1 cellular context compared by ENCODE assay signal in the genomic region with DNA sequence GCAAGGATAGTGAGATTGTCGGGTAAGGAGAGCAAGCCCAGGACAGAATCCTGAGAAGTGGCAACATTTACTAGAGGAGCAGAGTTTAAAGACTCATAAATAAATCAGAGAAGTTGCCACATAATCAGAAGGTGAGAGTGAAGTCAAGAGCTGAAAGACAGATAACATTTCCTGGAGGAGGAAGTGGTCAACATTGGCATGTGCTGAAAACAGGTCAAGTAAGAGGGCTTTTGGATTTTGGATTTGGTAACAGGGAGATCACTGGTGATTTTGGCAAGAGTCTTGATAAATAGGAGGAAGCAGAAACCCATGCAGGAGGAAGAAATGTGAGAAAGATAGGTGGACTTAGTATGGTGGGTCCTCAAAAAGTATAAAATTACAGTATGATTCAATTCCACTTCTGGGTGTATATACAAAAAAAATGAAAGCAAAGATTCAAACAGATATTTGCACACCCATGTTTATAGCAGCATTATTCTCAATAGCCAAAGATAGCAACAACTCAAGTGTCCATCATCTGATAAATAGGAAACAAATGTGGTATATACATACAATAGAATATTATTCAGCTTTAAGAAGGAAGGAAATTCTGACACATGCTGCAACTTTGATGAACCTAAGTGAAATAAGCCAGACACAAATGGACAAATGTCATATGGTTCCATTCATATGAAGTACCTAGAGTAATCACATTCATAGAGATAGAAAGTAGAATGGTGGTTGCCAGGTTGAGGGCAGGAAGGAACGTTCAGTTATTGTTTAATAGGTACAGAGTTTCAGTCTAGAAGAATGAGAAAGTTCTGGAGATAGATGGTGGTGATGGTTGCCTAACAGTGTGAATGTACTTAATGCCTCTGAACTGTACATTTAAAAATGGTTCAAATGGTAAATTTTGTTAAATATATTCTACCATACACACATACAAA.
TF ChIP-seq lines count a peak whose summit lies in the region.

No MANE protein-coding gene starts in this region.

TF ChIP-seq in K562, 482 proteins besides CTCF, POLR2A, EP300 and RAD21 (continued from another document and continues in another):
- TF ChIP-seq, protein P1, sequence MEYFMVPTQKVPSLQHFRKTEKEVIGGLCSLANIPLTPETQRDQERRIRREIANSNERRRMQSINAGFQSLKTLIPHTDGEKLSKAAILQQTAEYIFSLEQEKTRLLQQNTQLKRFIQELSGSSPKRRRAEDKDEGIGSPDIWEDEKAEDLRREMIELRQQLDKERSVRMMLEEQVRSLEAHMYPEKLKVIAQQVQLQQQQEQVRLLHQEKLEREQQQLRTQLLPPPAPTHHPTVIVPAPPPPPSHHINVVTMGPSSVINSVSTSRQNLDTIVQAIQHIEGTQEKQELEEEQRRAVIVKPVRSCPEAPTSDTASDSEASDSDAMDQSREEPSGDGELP (CRISPR knock-in tag; IDR thresholded peaks at IDR 0.05; ENCODE audit: borderline replicate concordance): no peak
- TF ChIP-seq SREBF2 (CRISPR knock-in tag; IDR thresholded peaks at IDR 0.05) (no peak), MCM2 (IDR thresholded peaks at IDR 0.05; ENCODE audit: low read depth) (no peak), NFRKB (IDR thresholded peaks at IDR 0.05; ENCODE audit: low read depth) (no peak), ZC3H11A (IDR thresholded peaks at IDR 0.05; ENCODE audit: low read depth, low read length) (no peak), BHLHE40 (IDR thresholded peaks at IDR 0.05; ENCODE audit: low read length) (peak; percentile 79), NR1H2 (CRISPR knock-in tag; IDR thresholded peaks at IDR 0.05) (no peak), SMARCA4 (IDR thresholded peaks at IDR 0.05) (peak; percentile 79), PHF20 (IDR thresholded peaks at IDR 0.05; ENCODE audit: partially characterized antibody) (no peak), ZNF778 (CRISPR knock-in tag; IDR thresholded peaks at IDR 0.05) (no peak), ZZZ3 (IDR thresholded peaks at IDR 0.05) (no peak), CTBP1 (IDR thresholded peaks at IDR 0.05; ENCODE audit: borderline replicate concordance) (0 out of 2 replicates have a peak, but pooled peaks have one; percentile 30), SMAD2 (IDR thresholded peaks at IDR 0.05; ENCODE audit: low read depth, low read length) (no peak), HDGF (IDR thresholded peaks at IDR 0.05) (no peak), ZNF263 (CRISPR knock-in tag; IDR thresholded peaks at IDR 0.05; ENCODE audit: borderline replicate concordance) (no peak), NBN (IDR thresholded peaks at IDR 0.05; ENCODE audit: low read depth) (peak; percentile 79), NR2C2 (CRISPR knock-in tag; IDR thresholded peaks at IDR 0.05) (no peak), NR2C2 (tag; IDR thresholded peaks at IDR 0.05) (peak; percentile 49; the same call in 1 of the 2 replicates), CREM (IDR thresholded peaks at IDR 0.05; ENCODE audit: low read depth) (0 out of 2 replicates have a peak, but pooled peaks have one; percentile 8), ELF2 (CRISPR knock-in tag; IDR thresholded peaks at IDR 0.05) (peak; percentile 40; the same call in 1 of the 2 replicates), CC2D1A (IDR thresholded peaks at IDR 0.05) (peak; percentile 55; the same call in 1 of the 2 replicates), PPARD (CRISPR knock-in tag; IDR thresholded peaks at IDR 0.05) (no peak), SRSF9 (IDR thresholded peaks at IDR 0.05; ENCODE audit: borderline replicate concordance, low read depth, low read length) (no peak), POLR3A (IDR thresholded peaks at IDR 0.05; ENCODE audit: borderline replicate concordance, extremely low read depth, insufficient read depth, insufficient read length) (no peak), MEIS2 (IDR thresholded peaks at IDR 0.05; ENCODE audit: partially characterized antibody) (peak; percentile 92), GTF2F1 (IDR thresholded peaks at IDR 0.05; ENCODE audit: low read depth, low read length) (no peak), SAP30 (IDR thresholded peaks at IDR 0.05; ENCODE audit: borderline replicate concordance, insufficient read depth, low read depth, low read length, poor library complexity, severe bottlenecking) (no peak), ZNF165 (CRISPR knock-in tag; IDR thresholded peaks at IDR 0.05; ENCODE audit: borderline replicate concordance) (no peak), NR2C1 (IDR thresholded peaks at IDR 0.05) (no peak), NR2C1 (tag; IDR thresholded peaks at IDR 0.05) (0 out of 2 replicates have a peak, but pooled peaks have one; percentile 35), ZNF584 (CRISPR knock-in tag; IDR thresholded peaks at IDR 0.05; ENCODE audit: low read depth) (0 out of 2 replicates have a peak, but pooled peaks have one; percentile 25), SMARCA5 (IDR thresholded peaks at IDR 0.05) (0 out of 2 replicates have a peak, but pooled peaks have one; percentile 32), YBX1 (IDR thresholded peaks at IDR 0.05) (no peak), PRPF4 (IDR thresholded peaks at IDR 0.05; ENCODE audit: insufficient read depth, low read depth, low read length, poor library complexity, severe bottlenecking) (no peak), ZNF212 (CRISPR knock-in tag; IDR thresholded peaks at IDR 0.05) (no peak), HDAC2 (IDR thresholded peaks at IDR 0.05) (peak; percentile 95), MAFF (IDR thresholded peaks at IDR 0.05; ENCODE audit: low read length) (no peak), U2AF2 (optimal IDR thresholded peaks at IDR 0.05; ENCODE audit: low read depth, low read length) (no peak), DIDO1 (tag; IDR thresholded peaks at IDR 0.05; ENCODE audit: low read depth) (no peak), WHSC1 (IDR thresholded peaks at IDR 0.05; ENCODE audit: low read length) (no peak), ZC3H8 (IDR thresholded peaks at IDR 0.05) (no peak), FOS (IDR thresholded peaks at IDR 0.05; ENCODE audit: extremely low read depth, insufficient read length) (no peak), ZNF316 (IDR thresholded peaks at IDR 0.05) (no peak), TAF1 (IDR thresholded peaks at IDR 0.05; ENCODE audit: control insufficient read depth, extremely low read depth, insufficient read depth, low read length, severe bottlenecking) (no peak), NFE2 (IDR thresholded peaks at IDR 0.05; ENCODE audit: low read depth) (no peak), SIRT6 (IDR thresholded peaks at IDR 0.05; ENCODE audit: low read depth, low read length) (no peak), NCOA6 (IDR thresholded peaks at IDR 0.05) (no peak), ZFP1 (CRISPR knock-in tag; IDR thresholded peaks at IDR 0.05) (no peak), OTX1 (CRISPR knock-in tag; IDR thresholded peaks at IDR 0.05) (no peak), CHCHD3 (CRISPR knock-in tag; IDR thresholded peaks at IDR 0.05) (no peak), TCF3 (CRISPR knock-in tag; IDR thresholded peaks at IDR 0.05) (0 out of 2 replicates have a peak, but pooled peaks have one; percentile 22), MIER1 (IDR thresholded peaks at IDR 0.05; ENCODE audit: low read depth) (no peak)
- TF ChIP-seq, protein P2, sequence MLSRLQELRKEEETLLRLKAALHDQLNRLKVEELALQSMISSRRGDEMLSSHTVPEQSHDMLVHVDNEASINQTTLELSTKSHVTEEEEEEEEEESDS (CRISPR knock-in tag; IDR thresholded peaks at IDR 0.05): no peak
- TF ChIP-seq, protein P3, sequence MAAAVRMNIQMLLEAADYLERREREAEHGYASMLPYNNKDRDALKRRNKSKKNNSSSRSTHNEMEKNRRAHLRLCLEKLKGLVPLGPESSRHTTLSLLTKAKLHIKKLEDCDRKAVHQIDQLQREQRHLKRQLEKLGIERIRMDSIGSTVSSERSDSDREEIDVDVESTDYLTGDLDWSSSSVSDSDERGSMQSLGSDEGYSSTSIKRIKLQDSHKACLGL (CRISPR knock-in tag; IDR thresholded peaks at IDR 0.05; ENCODE audit: borderline replicate concordance, poor library complexity, severe bottlenecking): no peak
- TF ChIP-seq, protein P4, sequence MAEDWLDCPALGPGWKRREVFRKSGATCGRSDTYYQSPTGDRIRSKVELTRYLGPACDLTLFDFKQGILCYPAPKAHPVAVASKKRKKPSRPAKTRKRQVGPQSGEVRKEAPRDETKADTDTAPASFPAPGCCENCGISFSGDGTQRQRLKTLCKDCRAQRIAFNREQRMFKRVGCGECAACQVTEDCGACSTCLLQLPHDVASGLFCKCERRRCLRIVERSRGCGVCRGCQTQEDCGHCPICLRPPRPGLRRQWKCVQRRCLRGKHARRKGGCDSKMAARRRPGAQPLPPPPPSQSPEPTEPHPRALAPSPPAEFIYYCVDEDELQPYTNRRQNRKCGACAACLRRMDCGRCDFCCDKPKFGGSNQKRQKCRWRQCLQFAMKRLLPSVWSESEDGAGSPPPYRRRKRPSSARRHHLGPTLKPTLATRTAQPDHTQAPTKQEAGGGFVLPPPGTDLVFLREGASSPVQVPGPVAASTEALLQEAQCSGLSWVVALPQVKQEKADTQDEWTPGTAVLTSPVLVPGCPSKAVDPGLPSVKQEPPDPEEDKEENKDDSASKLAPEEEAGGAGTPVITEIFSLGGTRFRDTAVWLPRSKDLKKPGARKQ (CRISPR knock-in tag; IDR thresholded peaks at IDR 0.05): no peak
- TF ChIP-seq, protein P5, sequence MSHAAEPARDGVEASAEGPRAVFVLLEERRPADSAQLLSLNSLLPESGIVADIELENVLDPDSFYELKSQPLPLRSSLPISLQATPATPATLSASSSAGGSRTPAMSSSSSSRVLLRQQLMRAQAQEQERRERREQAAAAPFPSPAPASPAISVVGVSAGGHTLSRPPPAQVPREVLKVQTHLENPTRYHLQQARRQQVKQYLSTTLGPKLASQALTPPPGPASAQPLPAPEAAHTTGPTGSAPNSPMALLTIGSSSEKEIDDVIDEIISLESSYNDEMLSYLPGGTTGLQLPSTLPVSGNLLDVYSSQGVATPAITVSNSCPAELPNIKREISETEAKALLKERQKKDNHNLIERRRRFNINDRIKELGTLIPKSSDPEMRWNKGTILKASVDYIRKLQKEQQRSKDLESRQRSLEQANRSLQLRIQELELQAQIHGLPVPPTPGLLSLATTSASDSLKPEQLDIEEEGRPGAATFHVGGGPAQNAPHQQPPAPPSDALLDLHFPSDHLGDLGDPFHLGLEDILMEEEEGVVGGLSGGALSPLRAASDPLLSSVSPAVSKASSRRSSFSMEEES (CRISPR knock-in tag; IDR thresholded peaks at IDR 0.05): no peak
- TF ChIP-seq, protein P6, sequence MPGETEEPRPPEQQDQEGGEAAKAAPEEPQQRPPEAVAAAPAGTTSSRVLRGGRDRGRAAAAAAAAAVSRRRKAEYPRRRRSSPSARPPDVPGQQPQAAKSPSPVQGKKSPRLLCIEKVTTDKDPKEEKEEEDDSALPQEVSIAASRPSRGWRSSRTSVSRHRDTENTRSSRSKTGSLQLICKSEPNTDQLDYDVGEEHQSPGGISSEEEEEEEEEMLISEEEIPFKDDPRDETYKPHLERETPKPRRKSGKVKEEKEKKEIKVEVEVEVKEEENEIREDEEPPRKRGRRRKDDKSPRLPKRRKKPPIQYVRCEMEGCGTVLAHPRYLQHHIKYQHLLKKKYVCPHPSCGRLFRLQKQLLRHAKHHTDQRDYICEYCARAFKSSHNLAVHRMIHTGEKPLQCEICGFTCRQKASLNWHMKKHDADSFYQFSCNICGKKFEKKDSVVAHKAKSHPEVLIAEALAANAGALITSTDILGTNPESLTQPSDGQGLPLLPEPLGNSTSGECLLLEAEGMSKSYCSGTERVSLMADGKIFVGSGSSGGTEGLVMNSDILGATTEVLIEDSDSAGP (CRISPR knock-in tag; IDR thresholded peaks at IDR 0.05): no peak
- TF ChIP-seq, protein P7, sequence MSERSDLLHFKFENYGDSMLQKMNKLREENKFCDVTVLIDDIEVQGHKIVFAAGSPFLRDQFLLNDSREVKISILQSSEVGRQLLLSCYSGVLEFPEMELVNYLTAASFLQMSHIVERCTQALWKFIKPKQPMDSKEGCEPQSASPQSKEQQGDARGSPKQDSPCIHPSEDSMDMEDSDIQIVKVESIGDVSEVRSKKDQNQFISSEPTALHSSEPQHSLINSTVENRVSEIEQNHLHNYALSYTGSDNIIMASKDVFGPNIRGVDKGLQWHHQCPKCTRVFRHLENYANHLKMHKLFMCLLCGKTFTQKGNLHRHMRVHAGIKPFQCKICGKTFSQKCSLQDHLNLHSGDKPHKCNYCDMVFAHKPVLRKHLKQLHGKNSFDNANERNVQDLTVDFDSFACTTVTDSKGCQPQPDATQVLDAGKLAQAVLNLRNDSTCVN (CRISPR knock-in tag; IDR thresholded peaks at IDR 0.05): no peak
- TF ChIP-seq, protein P8, sequence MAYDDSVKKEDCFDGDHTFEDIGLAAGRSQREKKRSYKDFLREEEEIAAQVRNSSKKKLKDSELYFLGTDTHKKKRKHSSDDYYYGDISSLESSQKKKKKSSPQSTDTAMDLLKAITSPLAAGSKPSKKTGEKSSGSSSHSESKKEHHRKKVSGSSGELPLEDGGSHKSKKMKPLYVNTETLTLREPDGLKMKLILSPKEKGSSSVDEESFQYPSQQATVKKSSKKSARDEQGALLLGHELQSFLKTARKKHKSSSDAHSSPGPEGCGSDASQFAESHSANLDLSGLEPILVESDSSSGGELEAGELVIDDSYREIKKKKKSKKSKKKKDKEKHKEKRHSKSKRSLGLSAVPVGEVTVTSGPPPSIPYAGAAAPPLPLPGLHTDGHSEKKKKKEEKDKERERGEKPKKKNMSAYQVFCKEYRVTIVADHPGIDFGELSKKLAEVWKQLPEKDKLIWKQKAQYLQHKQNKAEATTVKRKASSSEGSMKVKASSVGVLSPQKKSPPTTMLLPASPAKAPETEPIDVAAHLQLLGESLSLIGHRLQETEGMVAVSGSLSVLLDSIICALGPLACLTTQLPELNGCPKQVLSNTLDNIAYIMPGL (CRISPR knock-in tag; IDR thresholded peaks at IDR 0.05): no peak
- TF ChIP-seq, protein P9, sequence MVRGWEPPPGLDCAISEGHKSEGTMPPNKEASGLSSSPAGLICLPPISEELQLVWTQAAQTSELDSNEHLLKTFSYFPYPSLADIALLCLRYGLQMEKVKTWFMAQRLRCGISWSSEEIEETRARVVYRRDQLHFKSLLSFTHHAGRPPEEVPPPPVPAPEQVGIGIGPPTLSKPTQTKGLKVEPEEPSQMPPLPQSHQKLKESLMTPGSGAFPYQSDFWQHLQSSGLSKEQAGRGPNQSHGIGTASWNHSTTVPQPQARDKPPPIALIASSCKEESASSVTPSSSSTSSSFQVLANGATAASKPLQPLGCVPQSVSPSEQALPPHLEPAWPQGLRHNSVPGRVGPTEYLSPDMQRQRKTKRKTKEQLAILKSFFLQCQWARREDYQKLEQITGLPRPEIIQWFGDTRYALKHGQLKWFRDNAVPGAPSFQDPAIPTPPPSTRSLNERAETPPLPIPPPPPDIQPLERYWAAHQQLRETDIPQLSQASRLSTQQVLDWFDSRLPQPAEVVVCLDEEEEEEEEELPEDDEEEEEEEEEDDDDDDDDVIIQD (CRISPR knock-in tag; IDR thresholded peaks at IDR 0.05): no peak
- TF ChIP-seq, protein P10, sequence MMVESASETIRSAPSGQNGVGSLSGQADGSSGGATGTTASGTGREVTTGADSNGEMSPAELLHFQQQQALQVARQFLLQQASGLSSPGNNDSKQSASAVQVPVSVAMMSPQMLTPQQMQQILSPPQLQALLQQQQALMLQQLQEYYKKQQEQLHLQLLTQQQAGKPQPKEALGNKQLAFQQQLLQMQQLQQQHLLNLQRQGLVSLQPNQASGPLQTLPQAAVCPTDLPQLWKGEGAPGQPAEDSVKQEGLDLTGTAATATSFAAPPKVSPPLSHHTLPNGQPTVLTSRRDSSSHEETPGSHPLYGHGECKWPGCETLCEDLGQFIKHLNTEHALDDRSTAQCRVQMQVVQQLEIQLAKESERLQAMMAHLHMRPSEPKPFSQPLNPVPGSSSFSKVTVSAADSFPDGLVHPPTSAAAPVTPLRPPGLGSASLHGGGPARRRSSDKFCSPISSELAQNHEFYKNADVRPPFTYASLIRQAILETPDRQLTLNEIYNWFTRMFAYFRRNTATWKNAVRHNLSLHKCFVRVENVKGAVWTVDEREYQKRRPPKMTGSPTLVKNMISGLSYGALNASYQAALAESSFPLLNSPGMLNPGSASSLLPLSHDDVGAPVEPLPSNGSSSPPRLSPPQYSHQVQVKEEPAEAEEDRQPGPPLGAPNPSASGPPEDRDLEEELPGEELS (CRISPR knock-in tag; IDR thresholded peaks at IDR 0.05; ENCODE audit: borderline replicate concordance): no peak
